Comparison of ENCODE assay signal across 9 cellular contexts in genomic region chr6:119313937-119314893, GRCh38. TPM values are rescaled to one million over a fixed set of nuclear protein-coding genes. Genes with fewer than 3 reads are reported as not detected.
DNase-seq lines count a peak whose midpoint lies in the region; ATAC-seq, FAIRE-seq and TF ChIP-seq lines count a peak whose summit lies in the region.
"Had no signal": no experiment of that assay in that cellular context is flagged by ENCODE, and none has a peak within 500 bp of the region (broad histone marks: within the 10 kb centered on the region; RNA-seq: fewer than 3 reads in every experiment).

No MANE protein-coding gene starts in this region.

- DNase-seq in GM12865 (ENCODE audit: low read depth) (peak; percentile 17), bronchial epithelial cell (ENCODE audit: low read depth) (no peak), transverse colon (peak; percentile 24), GM10248 (ENCODE audit: extremely low spot score) (no peak), NCI-H2227 treated with DMSO at 0.1 percent for 48 hours (lab: John Stamatoyannopoulos, UW) (no peak), NCI-H1092 treated with DMSO at 0.1 percent for 48 hours (lab: John Stamatoyannopoulos, UW) (no peak)

- H3K27ac ChIP-seq in transverse colon, result peak overlapping the region; percentile 8 to 59 (median 36)

- in situ Hi-C loops in transverse colon (cut with MboI; ENCODE audit: low pct_ligation_motif_present in 1 of 4, low pct_unique_long_range_greater_than_20kb in 1 of 4, low sequenced_read_pairs in 3 of 4), result no loop called here

- H3K27me3 ChIP-seq in bronchial epithelial cell (ENCODE audit: control insufficient read depth, insufficient read depth, low read length) (no peaks in the 10 kb centered on the region), transverse colon (no peaks in the 10 kb centered on the region)

- no peaks in the 10 kb centered on the region for H3K36me3 ChIP-seq in bronchial epithelial cell (ENCODE audit: control insufficient read depth, insufficient read depth, low read length)
- H3K36me3 ChIP-seq in transverse colon, result peaks cover 0 to 5% (median 0%) of the 10 kb centered on the region in 4 donors

- TF ChIP-seq CTCF in GM12865 (IDR thresholded peaks at IDR 0.05; ENCODE audit: insufficient read depth, low read depth, low read length, missing control alignments) (no peak), bronchial epithelial cell (IDR thresholded peaks at IDR 0.05; ENCODE audit: insufficient read depth, low read length, severe bottlenecking) (no peak), transverse colon (IDR thresholded peaks at IDR 0.05) (no peak), GM10248 (IDR thresholded peaks at IDR 0.05; ENCODE audit: control extremely low read depth, extremely low read depth, low read depth, missing control alignments) (no peak)

- H3K9me3 ChIP-seq in transverse colon, result no peaks in the 10 kb centered on the region

- CTCF ChIA-PET in GM10248 (lab: Yijun Ruan, JAX), result interaction anchor here (0.7 to 3.4 kb wide), 13 partner anchors 9 to 185 kb away, joined by 3 to 16 read pairs (median 4); no protein-coding TSS in a partner anchor

- H3K4me3 ChIP-seq in GM12865 (ENCODE audit: low read depth, low read length) (no peak overlapping the region), bronchial epithelial cell (ENCODE audit: low read depth, low read length) (no peak overlapping the region), transverse colon (no peak overlapping the region)

- peak; percentile 55 for FAIRE-seq in bronchial epithelial cell (lab: Jason Lieb, UNC)
- FAIRE-seq: astrocyte had no signal

- TF ChIP-seq POLR2A in transverse colon (IDR thresholded peaks at IDR 0.05), result no peak

- intact Hi-C loops in transverse colon (cut with DNase I; ENCODE audit: low total_unique reads), result no loop called here

- no peak for TF ChIP-seq EP300 in transverse colon (IDR thresholded peaks at IDR 0.05; ENCODE audit: low read depth)

- POLR2A ChIA-PET in GM10248 (lab: Yijun Ruan, JAX), result interaction anchor here (0.6 to 1.8 kb wide), 8 partner anchors 8 to 36 kb away, joined by 3 to 20 read pairs (median 4); no protein-coding TSS in a partner anchor

- 62 to 76% methylated on average over 8 to 10 of the region's 10 CpGs for WGBS in transverse colon (ENCODE audit: low coverage in 1 of 2), 2 donors

- peak; percentile 53 for ATAC-seq in GM21367 (IDR thresholded peaks at IDR 0.05; ENCODE audit: unreplicated experiment)
- peak; percentile 61 for ATAC-seq in HG03520 (IDR thresholded peaks at IDR 0.05; ENCODE audit: unreplicated experiment)

- peaks cover 4 to 50% (median 13%) of the 10 kb centered on the region in 4 donors for H3K4me1 ChIP-seq in transverse colon

RNA-seq across cellular contexts. Expression of gene MAN1A1, which starts 35.3 kb away (rescaled TPM):
- 1.4 and 2.9 TPM in 2 replicates for total RNA-seq in bronchial epithelial cell
- total RNA-seq in transverse colon, result 100 to 1,000 TPM in 2 of 4 donors, 10 to 100 TPM in 2; 52.7 to 123 (median 97.1) TPM

Comparison
In these comparisons a context has a peak if more than half of its experiments do, and no peak if none do; other contexts are left out.
1. DNase-seq: peak in GM12865 (single experiment) and transverse colon (single experiment); none in bronchial epithelial cell (single experiment), GM10248 (single experiment), NCI-H2227 treated with DMSO at 0.1 percent for 48 hours (single experiment) and NCI-H1092 treated with DMSO at 0.1 percent for 48 hours (single experiment).
2. RNA of gene MAN1A1, which starts 35.3 kb away (total RNA-seq): 52.7 to 123 TPM in transverse colon; 1.4 to 2.9 TPM in bronchial epithelial cell; every median in the first group is over 10 times any median in the second.